ENCODE assay signal across 8 cellular contexts in genomic region chr6:104860221-104860620, GRCh38. TPM values are rescaled to one million over a fixed set of nuclear protein-coding genes. Genes with fewer than 3 reads are reported as not detected.
DNase-seq lines count a peak whose midpoint lies in the region; ATAC-seq, FAIRE-seq and TF ChIP-seq lines count a peak whose summit lies in the region.

No MANE protein-coding gene starts in this region.

- H3K9me3 ChIP-seq in muscle layer of colon (ENCODE audit: low read length) = no peaks in the 10 kb centered on the region

- ATAC-seq in stimulated activated naive CD8-positive, alpha-beta T cell treated with anti-CD3 and anti-CD28 coated beads, Interleukin-15, Interleukin-2, amounts not matched to agents 100 U/mL and 50 U/mL, for 24 hours = no peak
- ATAC-seq in HG02759 (IDR thresholded peaks at IDR 0.05; ENCODE audit: unreplicated experiment) = no peak
- ATAC-seq in GM21423 (IDR thresholded peaks at IDR 0.05; ENCODE audit: unreplicated experiment) = no peak

- CTCF ChIA-PET in MCF 10A (lab: Yijun Ruan, JAX) = interaction anchor here (0.6 to 4.5 kb wide), 9 partner anchors 9 to 688 kb away, joined by 3 to 16 read pairs (median 3); no protein-coding TSS in a partner anchor

- H3K27ac Mint-ChIP-seq in stimulated activated naive CD8-positive, alpha-beta T cell treated with anti-CD3 and anti-CD28 coated beads, Interleukin-15, Interleukin-2, amounts not matched to agents 100 ng/mL and 50 ng/mL, for 24 hours = no peak overlapping the region
- H3K27ac Mint-ChIP-seq in MCF 10A (ENCODE audit: low read depth, unreplicated experiment) = no peak overlapping the region

- H3K27me3 Mint-ChIP-seq in stimulated activated naive CD8-positive, alpha-beta T cell treated with anti-CD3 and anti-CD28 coated beads, Interleukin-15, Interleukin-2, amounts not matched to agents 100 ng/mL and 50 ng/mL, for 24 hours = peaks cover 11% of the 10 kb centered on the region
- H3K27me3 Mint-ChIP-seq in MCF 10A (ENCODE audit: insufficient read depth, unreplicated experiment) = no peaks in the 10 kb centered on the region

- DNase-seq in stimulated activated naive CD8-positive, alpha-beta T cell treated with anti-CD3 and anti-CD28 coated beads, Interleukin-15, Interleukin-2, amounts not matched to agents 100 U/mL and 50 U/mL, for 24 hours = no peak
- no peak for DNase-seq in MCF 10A (ENCODE audit: unreplicated experiment)
- no peak for DNase-seq in GM12892 (ENCODE audit: insufficient read length)
- DNase-seq in SKM-1 treated with dmso at 0.1 percent for 144 hours (lab: John Stamatoyannopoulos, UW; ENCODE audit: unreplicated experiment) = no peak

- H3K36me3 Mint-ChIP-seq in stimulated activated naive CD8-positive, alpha-beta T cell treated with anti-CD3 and anti-CD28 coated beads, Interleukin-15, Interleukin-2, amounts not matched to agents 100 ng/mL and 50 ng/mL, for 24 hours (ENCODE audit: low read depth) = no peaks in the 10 kb centered on the region
- no peaks in the 10 kb centered on the region for H3K36me3 Mint-ChIP-seq in MCF 10A (ENCODE audit: insufficient read depth, unreplicated experiment)

- no peaks in the 10 kb centered on the region for H3K36me3 ChIP-seq in muscle layer of colon (ENCODE audit: insufficient read depth, low read length)

- POLR2A ChIA-PET in MCF 10A (lab: Yijun Ruan, JAX) = interaction anchor here (0.8 to 1.8 kb wide), 7 partner anchors 9 to 522 kb away, joined by 3 to 4 read pairs (median 3); no protein-coding TSS in a partner anchor

- FAIRE-seq in GM12892 (lab: Jason Lieb, UNC) = no peak

- peak overlapping the region; percentile 69 to 87 for H3K4me3 ChIP-seq in muscle layer of colon (ENCODE audit: low read depth in 1 of 2, low read length in 2 of 2)

- H3K4me1 ChIP-seq in muscle layer of colon (ENCODE audit: insufficient read depth, low read length) = peaks cover 8% of the 10 kb centered on the region

- no peaks in the 10 kb centered on the region for H3K27me3 ChIP-seq in muscle layer of colon (ENCODE audit: control insufficient read depth in 1 of 2, insufficient read depth in 2 of 2, low read length in 2 of 2)

- no TSS peak for BruUV-seq in MCF 10A (replicated peaks; lab: Mats Ljungman, UMichigan)

- intact Hi-C loops in MCF 10A (cut with micrococcal nuclease) = no loop called here

- H3K4me1 Mint-ChIP-seq in stimulated activated naive CD8-positive, alpha-beta T cell treated with anti-CD3 and anti-CD28 coated beads, Interleukin-15, Interleukin-2, amounts not matched to agents 100 ng/mL and 50 ng/mL, for 24 hours (ENCODE audit: low read depth) = peaks cover 17% of the 10 kb centered on the region
- peaks cover 8% of the 10 kb centered on the region for H3K4me1 Mint-ChIP-seq in MCF 10A (ENCODE audit: insufficient read depth, unreplicated experiment)

- no peak for TF ChIP-seq CTCF in MCF 10A (IDR thresholded peaks at IDR 0.05; ENCODE audit: unreplicated experiment)

- H3K27ac ChIP-seq in muscle layer of colon (ENCODE audit: low read depth, low read length) = peak overlapping the region; percentile 57

- H3K4me3 Mint-ChIP-seq in stimulated activated naive CD8-positive, alpha-beta T cell treated with anti-CD3 and anti-CD28 coated beads, Interleukin-15, Interleukin-2, amounts not matched to agents 100 ng/mL and 50 ng/mL, for 24 hours = peak overlapping the region; percentile 93
- peak overlapping the region; percentile 88 for H3K4me3 Mint-ChIP-seq in MCF 10A (ENCODE audit: unreplicated experiment)

- H3K9ac ChIP-seq in muscle layer of colon (ENCODE audit: low read length) = no peak overlapping the region

- no peaks in the 10 kb centered on the region for H3K9me3 Mint-ChIP-seq in stimulated activated naive CD8-positive, alpha-beta T cell treated with anti-CD3 and anti-CD28 coated beads, Interleukin-15, Interleukin-2, amounts not matched to agents 100 ng/mL and 50 ng/mL, for 24 hours
- no peaks in the 10 kb centered on the region for H3K9me3 Mint-ChIP-seq in MCF 10A (ENCODE audit: unreplicated experiment)

- no peak for TF ChIP-seq POLR2A in GM12892 (IDR thresholded peaks at IDR 0.05; ENCODE audit: low read depth, low read length)

RNA-seq across cellular contexts. Expression of gene HACE1, which starts 0.5 kb away (rescaled TPM):
- total RNA-seq in MCF 10A (2022) = 5.5 and 8.3 TPM in 2 replicates
- polyA plus RNA-seq in GM12892 (2012; ENCODE audit: missing spikeins) = 8.1 TPM
